19 cellular contexts compared by ENCODE assay signal in genomic region chr7:151430391-151431205, GRCh38. TPM values are rescaled to one million over a fixed set of nuclear protein-coding genes. Genes with fewer than 3 reads are reported as not detected.
DNase-seq lines count a peak whose midpoint lies in the region; ATAC-seq, FAIRE-seq and TF ChIP-seq lines count a peak whose summit lies in the region.
"Had no signal": no experiment of that assay in that cellular context is flagged by ENCODE, and none has a peak within 500 bp of the region (broad histone marks: within the 10 kb centered on the region; RNA-seq: fewer than 3 reads in every experiment).

No MANE protein-coding gene starts in this region.

- H3K36me3 Mint-ChIP-seq in natural killer cell treated with Interleukin-12 subunit alpha and Interleukin-12 subunit beta and Interleukin-15 and Interleukin-18, amount 100 ng/mL, for 72 hours: no peaks in the 10 kb centered on the region
- no peaks in the 10 kb centered on the region for H3K36me3 Mint-ChIP-seq in natural killer cell
- H3K36me3 Mint-ChIP-seq in naive thymus-derived CD8-positive, alpha-beta T cell: no peaks in the 10 kb centered on the region

- TF ChIP-seq CTCF in natural killer cell (IDR thresholded peaks at IDR 0.05): no peak
- TF ChIP-seq CTCF in Panc1 (IDR thresholded peaks at IDR 0.05): no peak

- H3K4me1 Mint-ChIP-seq in natural killer cell treated with Interleukin-12 subunit alpha and Interleukin-12 subunit beta and Interleukin-15 and Interleukin-18, amount 100 ng/mL, for 72 hours (ENCODE audit: low read depth in 2 of 2): peaks cover 10 to 13% of the 10 kb centered on the region in 2 donors
- H3K4me1 Mint-ChIP-seq in natural killer cell: peaks cover 12 to 19% of the 10 kb centered on the region in 2 donors
- H3K4me1 Mint-ChIP-seq in naive thymus-derived CD8-positive, alpha-beta T cell: peaks cover 29 to 74% (median 60%) of the 10 kb centered on the region in 4 donors

- H3K4me3 Mint-ChIP-seq in natural killer cell treated with Interleukin-12 subunit alpha and Interleukin-12 subunit beta and Interleukin-15 and Interleukin-18, amount 100 ng/mL, for 72 hours: no peak overlapping the region
- no peak overlapping the region for H3K4me3 Mint-ChIP-seq in natural killer cell
- peak overlapping the region in 6 of 10 donors; percentile 7 to 88 (median 72) for H3K4me3 Mint-ChIP-seq in naive thymus-derived CD8-positive, alpha-beta T cell

- no TSS peak for BruUV-seq in Panc1 (replicated peaks; lab: Mats Ljungman, UMichigan)

- H3K4me3 ChIP-seq in Panc1 (ENCODE audit: low read depth in 2 of 2, low read length in 2 of 2): no peak overlapping the region
- H3K4me3 ChIP-seq: dorsolateral prefrontal cortex, HAP-1 had no signal

- H3K4me1 ChIP-seq in Panc1 (ENCODE audit: control insufficient read depth, insufficient read depth, low read length): peaks cover 42% of the 10 kb centered on the region
- H3K4me1 ChIP-seq: foreskin keratinocyte, HAP-1 had no signal

- DNase-seq in natural killer cell treated with Interleukin-12 subunit alpha and Interleukin-12 subunit beta and Interleukin-15 and Interleukin-18, amount 100 ng/mL, for 72 hours (ENCODE audit: low spot score): peak; percentile 54
- DNase-seq in natural killer cell (no peak), Panc1 (ENCODE audit: low read depth, low spot score) (no peak), NCI-H2171 (lab: John Stamatoyannopoulos, UW) (no peak), erythroblast (lab: John Stamatoyannopoulos, UW) (no peak), RCC 7860 (ENCODE audit: low spot score) (no peak)
- peak in 1 of 10 donors; percentile 29 for DNase-seq in naive thymus-derived CD8-positive, alpha-beta T cell
- DNase-seq in activated T-cell treated with anti-CD3 and anti-CD28 coated beads, Interleukin-2, amount 50 U/mL, for 48 hours: no peak
- DNase-seq: DMS79, dorsolateral prefrontal cortex, foreskin keratinocyte, Karpas-422, NCI-H2081 treated with DMSO at 0.1 percent for 48 hours had no signal

- POLR2A ChIA-PET in Panc1 (lab: Charles Lee): no interaction called here
- POLR2A ChIA-PET in naive thymus-derived CD8-positive, alpha-beta T cell (lab: Charles Lee): interaction anchor here (0.6 to 6.1 kb wide), 11 partner anchors 10 to 446 kb away, joined by 3 to 54 read pairs (median 4); partner anchors contain the start of genes CRYGN, PRKAG2 and WDR86

- H3K27me3 ChIP-seq in Panc1 (ENCODE audit: control insufficient read depth, insufficient read depth, low read length): no peaks in the 10 kb centered on the region

- H3K36me3 ChIP-seq in Panc1 (ENCODE audit: control insufficient read depth, insufficient read depth, low read length): no peaks in the 10 kb centered on the region
- H3K36me3 ChIP-seq: HAP-1 had no signal

- peaks cover 0 to 3% of the 10 kb centered on the region in 2 donors for H3K27me3 Mint-ChIP-seq in natural killer cell treated with Interleukin-12 subunit alpha and Interleukin-12 subunit beta and Interleukin-15 and Interleukin-18, amount 100 ng/mL, for 72 hours
- H3K27me3 Mint-ChIP-seq in natural killer cell (ENCODE audit: low read depth in 2 of 2): peaks cover 0 to 13% of the 10 kb centered on the region in 2 donors
- H3K27me3 Mint-ChIP-seq in naive thymus-derived CD8-positive, alpha-beta T cell: no peaks in the 10 kb centered on the region

- H3K9me3 ChIP-seq in Panc1 (ENCODE audit: control insufficient read depth, insufficient read depth, low read depth, low read length): no peaks in the 10 kb centered on the region
- H3K9me3 ChIP-seq: HAP-1 had no signal

- no peaks in the 10 kb centered on the region for H3K9me3 Mint-ChIP-seq in natural killer cell treated with Interleukin-12 subunit alpha and Interleukin-12 subunit beta and Interleukin-15 and Interleukin-18, amount 100 ng/mL, for 72 hours
- no peaks in the 10 kb centered on the region for H3K9me3 Mint-ChIP-seq in natural killer cell
- H3K9me3 Mint-ChIP-seq in naive thymus-derived CD8-positive, alpha-beta T cell: no peaks in the 10 kb centered on the region

- CTCF ChIA-PET in Panc1 (lab: Charles Lee): no interaction called here

- intact Hi-C loops in natural killer cell (cut with micrococcal nuclease): no loop called here
- intact Hi-C loops in Panc1 (cut with micrococcal nuclease; ENCODE audit: unreplicated experiment): no loop called here

- peak overlapping the region; percentile 74; the same call in 1 of the 2 replicates for H3K27ac ChIP-seq in Panc1 (ENCODE audit: low read length)
- H3K27ac ChIP-seq: epithelial cell of prostate, foreskin keratinocyte had no signal

- no peak for ATAC-seq in natural killer cell treated with Interleukin-12 subunit alpha and Interleukin-12 subunit beta and Interleukin-15 and Interleukin-18, amount 100 ng/mL, for 72 hours
- ATAC-seq in natural killer cell (no peak), Panc1 (no peak)
- ATAC-seq in naive thymus-derived CD8-positive, alpha-beta T cell: peak in 1 of 2 donors; percentile 7
- ATAC-seq: sciatic nerve had no signal

- no peak overlapping the region for H3K27ac Mint-ChIP-seq in natural killer cell treated with Interleukin-12 subunit alpha and Interleukin-12 subunit beta and Interleukin-15 and Interleukin-18, amount 100 ng/mL, for 72 hours
- H3K27ac Mint-ChIP-seq in natural killer cell: peak overlapping the region in 1 of 2 donors; percentile 72
- peak overlapping the region; percentile 43 to 97 (median 89) for H3K27ac Mint-ChIP-seq in naive thymus-derived CD8-positive, alpha-beta T cell

- no peak for FAIRE-seq in RCC 7860 (lab: Jason Lieb, UNC)
- FAIRE-seq: islet of Langerhans had no signal

- TF ChIP-seq POLR2A in erythroblast (IDR thresholded peaks at IDR 0.05; ENCODE audit: low read length): no peak

- in situ Hi-C loops in Panc1 (cut with HindIII; ENCODE audit: low pct_unique_long_range_greater_than_20kb, low sequenced_read_pairs): no loop called here

RNA-seq across cellular contexts. Expression of gene CRYGN, which starts 9.3 kb away (rescaled TPM):
- not detected for total RNA-seq in natural killer cell treated with Interleukin-12 subunit alpha and Interleukin-12 subunit beta and Interleukin-15 and Interleukin-18, amount 100 ng/mL, for 72 hours
- total RNA-seq in natural killer cell (not detected), Panc1 (2021; ENCODE audit: unreplicated experiment) (0.74 TPM)
- 0.67 TPM for polyA plus RNA-seq in Panc1 (2012; ENCODE audit: insufficient read length)
- 1 to 10 TPM in 1 of 2 experiments, under 1 TPM in 1; 0.39 to 1.2 TPM for total RNA-seq in naive thymus-derived CD8-positive, alpha-beta T cell
- polyA plus RNA-seq in naive thymus-derived CD8-positive, alpha-beta T cell: under 1 TPM; 0.35 to 0.69 (median 0.65) TPM
- total RNA-seq: foreskin keratinocyte, HT1080, lower leg skin had no signal
- polyA plus RNA-seq: foreskin keratinocyte had no signal

RNA-seq across cellular contexts. Expression of gene WDR86, which starts 20.8 kb away (rescaled TPM):
- not detected for total RNA-seq in natural killer cell treated with Interleukin-12 subunit alpha and Interleukin-12 subunit beta and Interleukin-15 and Interleukin-18, amount 100 ng/mL, for 72 hours
- total RNA-seq in natural killer cell: 1 to 10 TPM; 1.6 to 4.6 (median 2.1) TPM
- total RNA-seq in Panc1 (2021; ENCODE audit: unreplicated experiment): 0.72 TPM
- 1.2 TPM for polyA plus RNA-seq in Panc1 (2012; ENCODE audit: insufficient read length)
- total RNA-seq in naive thymus-derived CD8-positive, alpha-beta T cell: under 1 TPM; 0.47 to 0.85 TPM
- 1 to 10 TPM in 1 of 3 donors, under 1 TPM in 2; 0.67 to 1.2 (median 0.81) TPM for polyA plus RNA-seq in naive thymus-derived CD8-positive, alpha-beta T cell
- total RNA-seq: foreskin keratinocyte, HT1080 had no signal
- polyA plus RNA-seq: foreskin keratinocyte had no signal

Comparison
In these comparisons a context has a peak if more than half of its experiments do, and no peak if none do; other contexts are left out.
1. H3K27ac Mint-ChIP-seq: peak in naive thymus-derived CD8-positive, alpha-beta T cell (10 of 10); none in natural killer cell treated with Interleukin-12 subunit alpha and Interleukin-12 subunit beta and Interleukin-15 and Interleukin-18, amount 100 ng/mL, for 72 hours (0 of 2).
2. H3K4me3 Mint-ChIP-seq: peak in naive thymus-derived CD8-positive, alpha-beta T cell (6 of 10); none in natural killer cell treated with Interleukin-12 subunit alpha and Interleukin-12 subunit beta and Interleukin-15 and Interleukin-18, amount 100 ng/mL, for 72 hours (single experiment) and natural killer cell (single experiment).